1 cellular context compared by ENCODE assay signal in the genomic region with DNA sequence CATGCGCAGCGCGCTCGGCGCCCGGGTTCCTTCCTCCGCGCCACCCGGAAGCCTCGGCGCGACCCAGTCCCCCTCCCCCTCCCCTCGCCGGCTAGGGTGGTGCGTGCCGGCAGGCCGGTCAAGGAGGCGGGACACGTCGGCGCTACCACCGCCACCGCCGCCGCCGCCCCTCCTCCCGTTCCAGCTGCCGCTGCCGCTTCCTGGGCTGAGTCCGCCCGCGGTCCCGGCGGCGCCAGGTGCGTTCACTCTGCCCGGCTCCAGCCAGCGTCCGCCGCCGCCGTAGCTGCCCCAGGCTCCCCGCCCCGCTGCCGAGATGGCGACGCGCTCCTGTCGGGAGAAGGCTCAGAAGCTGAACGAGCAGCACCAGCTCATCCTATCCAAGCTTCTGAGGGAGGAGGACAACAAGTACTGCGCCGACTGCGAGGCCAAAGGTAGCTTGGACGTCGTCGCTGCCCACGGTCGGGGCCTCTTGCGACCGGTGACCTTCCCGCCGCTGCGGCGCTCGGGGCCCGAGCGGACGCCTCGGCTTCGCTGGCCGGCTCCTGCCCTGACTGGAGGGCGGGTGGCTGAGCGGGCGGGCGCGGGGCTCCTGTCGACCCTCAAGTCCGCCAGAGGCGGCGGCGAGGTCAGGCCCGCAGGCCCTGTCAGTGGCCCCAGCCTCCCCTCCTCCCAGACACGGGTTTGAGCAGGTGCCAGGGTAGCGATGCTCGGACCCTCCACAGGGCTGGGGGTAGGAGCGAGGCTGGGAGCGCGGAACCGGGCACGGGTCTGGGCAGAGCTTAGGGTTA.
TF ChIP-seq lines count a peak whose summit lies in the region.

SMAP1 (plus strand) TSS at position 173 of the 788 bp plus-strand sequence; CDS start at position 314, 141 bp downstream.

TF ChIP-seq in K562, 482 proteins besides CTCF, POLR2A, EP300 and RAD21 (continued from another document and continues in another):
- TF ChIP-seq, protein P1, sequence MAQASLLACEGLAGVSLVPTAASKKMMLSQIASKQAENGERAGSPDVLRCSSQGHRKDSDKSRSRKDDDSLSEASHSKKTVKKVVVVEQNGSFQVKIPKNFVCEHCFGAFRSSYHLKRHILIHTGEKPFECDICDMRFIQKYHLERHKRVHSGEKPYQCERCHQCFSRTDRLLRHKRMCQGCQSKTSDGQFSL (CRISPR knock-in tag; IDR thresholded peaks at IDR 0.05): no peak
- TF ChIP-seq, protein P1 (tag; IDR thresholded peaks at IDR 0.05): no peak
- TF ChIP-seq, protein P2, sequence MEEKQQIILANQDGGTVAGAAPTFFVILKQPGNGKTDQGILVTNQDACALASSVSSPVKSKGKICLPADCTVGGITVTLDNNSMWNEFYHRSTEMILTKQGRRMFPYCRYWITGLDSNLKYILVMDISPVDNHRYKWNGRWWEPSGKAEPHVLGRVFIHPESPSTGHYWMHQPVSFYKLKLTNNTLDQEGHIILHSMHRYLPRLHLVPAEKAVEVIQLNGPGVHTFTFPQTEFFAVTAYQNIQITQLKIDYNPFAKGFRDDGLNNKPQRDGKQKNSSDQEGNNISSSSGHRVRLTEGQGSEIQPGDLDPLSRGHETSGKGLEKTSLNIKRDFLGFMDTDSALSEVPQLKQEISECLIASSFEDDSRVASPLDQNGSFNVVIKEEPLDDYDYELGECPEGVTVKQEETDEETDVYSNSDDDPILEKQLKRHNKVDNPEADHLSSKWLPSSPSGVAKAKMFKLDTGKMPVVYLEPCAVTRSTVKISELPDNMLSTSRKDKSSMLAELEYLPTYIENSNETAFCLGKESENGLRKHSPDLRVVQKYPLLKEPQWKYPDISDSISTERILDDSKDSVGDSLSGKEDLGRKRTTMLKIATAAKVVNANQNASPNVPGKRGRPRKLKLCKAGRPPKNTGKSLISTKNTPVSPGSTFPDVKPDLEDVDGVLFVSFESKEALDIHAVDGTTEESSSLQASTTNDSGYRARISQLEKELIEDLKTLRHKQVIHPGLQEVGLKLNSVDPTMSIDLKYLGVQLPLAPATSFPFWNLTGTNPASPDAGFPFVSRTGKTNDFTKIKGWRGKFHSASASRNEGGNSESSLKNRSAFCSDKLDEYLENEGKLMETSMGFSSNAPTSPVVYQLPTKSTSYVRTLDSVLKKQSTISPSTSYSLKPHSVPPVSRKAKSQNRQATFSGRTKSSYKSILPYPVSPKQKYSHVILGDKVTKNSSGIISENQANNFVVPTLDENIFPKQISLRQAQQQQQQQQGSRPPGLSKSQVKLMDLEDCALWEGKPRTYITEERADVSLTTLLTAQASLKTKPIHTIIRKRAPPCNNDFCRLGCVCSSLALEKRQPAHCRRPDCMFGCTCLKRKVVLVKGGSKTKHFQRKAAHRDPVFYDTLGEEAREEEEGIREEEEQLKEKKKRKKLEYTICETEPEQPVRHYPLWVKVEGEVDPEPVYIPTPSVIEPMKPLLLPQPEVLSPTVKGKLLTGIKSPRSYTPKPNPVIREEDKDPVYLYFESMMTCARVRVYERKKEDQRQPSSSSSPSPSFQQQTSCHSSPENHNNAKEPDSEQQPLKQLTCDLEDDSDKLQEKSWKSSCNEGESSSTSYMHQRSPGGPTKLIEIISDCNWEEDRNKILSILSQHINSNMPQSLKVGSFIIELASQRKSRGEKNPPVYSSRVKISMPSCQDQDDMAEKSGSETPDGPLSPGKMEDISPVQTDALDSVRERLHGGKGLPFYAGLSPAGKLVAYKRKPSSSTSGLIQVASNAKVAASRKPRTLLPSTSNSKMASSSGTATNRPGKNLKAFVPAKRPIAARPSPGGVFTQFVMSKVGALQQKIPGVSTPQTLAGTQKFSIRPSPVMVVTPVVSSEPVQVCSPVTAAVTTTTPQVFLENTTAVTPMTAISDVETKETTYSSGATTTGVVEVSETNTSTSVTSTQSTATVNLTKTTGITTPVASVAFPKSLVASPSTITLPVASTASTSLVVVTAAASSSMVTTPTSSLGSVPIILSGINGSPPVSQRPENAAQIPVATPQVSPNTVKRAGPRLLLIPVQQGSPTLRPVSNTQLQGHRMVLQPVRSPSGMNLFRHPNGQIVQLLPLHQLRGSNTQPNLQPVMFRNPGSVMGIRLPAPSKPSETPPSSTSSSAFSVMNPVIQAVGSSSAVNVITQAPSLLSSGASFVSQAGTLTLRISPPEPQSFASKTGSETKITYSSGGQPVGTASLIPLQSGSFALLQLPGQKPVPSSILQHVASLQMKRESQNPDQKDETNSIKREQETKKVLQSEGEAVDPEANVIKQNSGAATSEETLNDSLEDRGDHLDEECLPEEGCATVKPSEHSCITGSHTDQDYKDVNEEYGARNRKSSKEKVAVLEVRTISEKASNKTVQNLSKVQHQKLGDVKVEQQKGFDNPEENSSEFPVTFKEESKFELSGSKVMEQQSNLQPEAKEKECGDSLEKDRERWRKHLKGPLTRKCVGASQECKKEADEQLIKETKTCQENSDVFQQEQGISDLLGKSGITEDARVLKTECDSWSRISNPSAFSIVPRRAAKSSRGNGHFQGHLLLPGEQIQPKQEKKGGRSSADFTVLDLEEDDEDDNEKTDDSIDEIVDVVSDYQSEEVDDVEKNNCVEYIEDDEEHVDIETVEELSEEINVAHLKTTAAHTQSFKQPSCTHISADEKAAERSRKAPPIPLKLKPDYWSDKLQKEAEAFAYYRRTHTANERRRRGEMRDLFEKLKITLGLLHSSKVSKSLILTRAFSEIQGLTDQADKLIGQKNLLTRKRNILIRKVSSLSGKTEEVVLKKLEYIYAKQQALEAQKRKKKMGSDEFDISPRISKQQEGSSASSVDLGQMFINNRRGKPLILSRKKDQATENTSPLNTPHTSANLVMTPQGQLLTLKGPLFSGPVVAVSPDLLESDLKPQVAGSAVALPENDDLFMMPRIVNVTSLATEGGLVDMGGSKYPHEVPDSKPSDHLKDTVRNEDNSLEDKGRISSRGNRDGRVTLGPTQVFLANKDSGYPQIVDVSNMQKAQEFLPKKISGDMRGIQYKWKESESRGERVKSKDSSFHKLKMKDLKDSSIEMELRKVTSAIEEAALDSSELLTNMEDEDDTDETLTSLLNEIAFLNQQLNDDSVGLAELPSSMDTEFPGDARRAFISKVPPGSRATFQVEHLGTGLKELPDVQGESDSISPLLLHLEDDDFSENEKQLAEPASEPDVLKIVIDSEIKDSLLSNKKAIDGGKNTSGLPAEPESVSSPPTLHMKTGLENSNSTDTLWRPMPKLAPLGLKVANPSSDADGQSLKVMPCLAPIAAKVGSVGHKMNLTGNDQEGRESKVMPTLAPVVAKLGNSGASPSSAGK (IDR thresholded peaks at IDR 0.05): no peak
- TF ChIP-seq CXXC5 (CRISPR knock-in tag; IDR thresholded peaks at IDR 0.05): peak; percentile 97
- no peak for TF ChIP-seq MEF2D (tag; conservative IDR thresholded peaks at IDR 0.05; ENCODE audit: low read depth)
- TF ChIP-seq U2AF2 (optimal IDR thresholded peaks at IDR 0.05; ENCODE audit: low read depth, low read length): no peak
- TF ChIP-seq TCFL5 (CRISPR knock-in tag; conservative IDR thresholded peaks at IDR 0.05): no peak
- no peak for TF ChIP-seq SREBF1 (IDR thresholded peaks at IDR 0.05; ENCODE audit: borderline replicate concordance, low read depth, low read length)
- no peak for TF ChIP-seq ZZZ3 (IDR thresholded peaks at IDR 0.05)
- no peak; the same call in 1 of the 2 replicates for TF ChIP-seq ZNF24 (IDR thresholded peaks at IDR 0.05)
- no peak for TF ChIP-seq ZNF449 (CRISPR knock-in tag; IDR thresholded peaks at IDR 0.05)
- TF ChIP-seq KDM1A (IDR thresholded peaks at IDR 0.05): peak in 1 of 2 experiments; percentile 81; a peak in 2 of 4 replicates
- no peak for TF ChIP-seq RBM17 (IDR thresholded peaks at IDR 0.05; ENCODE audit: borderline replicate concordance, low read depth, low read length)
- TF ChIP-seq RFX5 (IDR thresholded peaks at IDR 0.05; ENCODE audit: low read depth, low read length): no peak
- peak; percentile 58 for TF ChIP-seq PCBP1 (IDR thresholded peaks at IDR 0.05; ENCODE audit: low read depth, low read length, poor library complexity, severe bottlenecking)
- peak; percentile 27; the same call in 1 of the 2 replicates for TF ChIP-seq ZNF511 (CRISPR knock-in tag; IDR thresholded peaks at IDR 0.05)
- TF ChIP-seq PTTG1 (tag; IDR thresholded peaks at IDR 0.05; ENCODE audit: low read depth): no peak
- TF ChIP-seq, protein P3, sequence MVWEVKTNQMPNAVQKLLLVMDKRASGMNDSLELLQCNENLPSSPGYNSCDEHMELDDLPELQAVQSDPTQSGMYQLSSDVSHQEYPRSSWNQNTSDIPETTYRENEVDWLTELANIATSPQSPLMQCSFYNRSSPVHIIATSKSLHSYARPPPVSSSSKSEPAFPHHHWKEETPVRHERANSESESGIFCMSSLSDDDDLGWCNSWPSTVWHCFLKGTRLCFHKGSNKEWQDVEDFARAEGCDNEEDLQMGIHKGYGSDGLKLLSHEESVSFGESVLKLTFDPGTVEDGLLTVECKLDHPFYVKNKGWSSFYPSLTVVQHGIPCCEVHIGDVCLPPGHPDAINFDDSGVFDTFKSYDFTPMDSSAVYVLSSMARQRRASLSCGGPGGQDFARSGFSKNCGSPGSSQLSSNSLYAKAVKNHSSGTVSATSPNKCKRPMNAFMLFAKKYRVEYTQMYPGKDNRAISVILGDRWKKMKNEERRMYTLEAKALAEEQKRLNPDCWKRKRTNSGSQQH (CRISPR knock-in tag; IDR thresholded peaks at IDR 0.05): no peak
- no peak for TF ChIP-seq CREBBP (IDR thresholded peaks at IDR 0.05; ENCODE audit: low read depth, low read length)
- TF ChIP-seq TEAD1 (CRISPR knock-in tag; IDR thresholded peaks at IDR 0.05): peak in 1 of 2 experiments; percentile 87; a peak in 2 of 4 replicates
- TF ChIP-seq RFX7 (CRISPR knock-in tag; IDR thresholded peaks at IDR 0.05): no peak
- no peak for TF ChIP-seq CLOCK (CRISPR knock-in tag; IDR thresholded peaks at IDR 0.05; ENCODE audit: borderline replicate concordance)
- no peak for TF ChIP-seq CAMTA2 (CRISPR knock-in tag; conservative IDR thresholded peaks at IDR 0.05)
- TF ChIP-seq RBBP5 (IDR thresholded peaks at IDR 0.05; ENCODE audit: borderline replicate concordance, insufficient read depth, low read length, poor library complexity, severe bottlenecking): peak; percentile 83
- peak; percentile 32; the same call in 1 of the 2 replicates for TF ChIP-seq MYC (IDR thresholded peaks at IDR 0.05; ENCODE audit: low read depth, low read length)
- no peak for TF ChIP-seq MYC (CRISPR knock-in tag; IDR thresholded peaks at IDR 0.05; ENCODE audit: borderline replicate concordance, low read depth)
- TF ChIP-seq POLR3G (IDR thresholded peaks at IDR 0.05; ENCODE audit: extremely low read depth, insufficient read length, insufficient replicate concordance): no peak
- TF ChIP-seq ZNF253 (CRISPR knock-in tag; conservative IDR thresholded peaks at IDR 0.05): no peak
- TF ChIP-seq NCOA2 (IDR thresholded peaks at IDR 0.05; ENCODE audit: partially characterized antibody in 2 of 2): no peak
- no peak for TF ChIP-seq KLF13 (tag; IDR thresholded peaks at IDR 0.05; ENCODE audit: borderline replicate concordance, low read depth)
- TF ChIP-seq RBM39 (optimal IDR thresholded peaks at IDR 0.05; ENCODE audit: low read depth, low read length): no peak
- TF ChIP-seq RBM14 (IDR thresholded peaks at IDR 0.05; ENCODE audit: borderline replicate concordance, insufficient read depth, low read depth, low read length): no peak
- no peak for TF ChIP-seq ZNF584 (CRISPR knock-in tag; IDR thresholded peaks at IDR 0.05; ENCODE audit: low read depth)
- TF ChIP-seq ZNF146 (CRISPR knock-in tag; IDR thresholded peaks at IDR 0.05; ENCODE audit: unreplicated experiment): no peak
- no peak for TF ChIP-seq MCM7 (IDR thresholded peaks at IDR 0.05)
- TF ChIP-seq JUND (IDR thresholded peaks at IDR 0.05; ENCODE audit: borderline replicate concordance, low read depth, low read length): no peak
- no peak; the same call in 2 of the 3 replicates for TF ChIP-seq JUND (tag; IDR thresholded peaks at IDR 0.05; ENCODE audit: borderline replicate concordance, low read depth, low read length)
- no peak for TF ChIP-seq THRAP3 (IDR thresholded peaks at IDR 0.05; ENCODE audit: borderline replicate concordance)
- TF ChIP-seq CBX8 (IDR thresholded peaks at IDR 0.05; ENCODE audit: borderline replicate concordance, extremely low read depth, low read depth, low read length, poor library complexity, severe bottlenecking): no peak
- TF ChIP-seq NR2C1 (IDR thresholded peaks at IDR 0.05): no peak
- no peak for TF ChIP-seq NR2C1 (tag; IDR thresholded peaks at IDR 0.05)
